9 cellular contexts compared by ENCODE assay signal in the genomic region with DNA sequence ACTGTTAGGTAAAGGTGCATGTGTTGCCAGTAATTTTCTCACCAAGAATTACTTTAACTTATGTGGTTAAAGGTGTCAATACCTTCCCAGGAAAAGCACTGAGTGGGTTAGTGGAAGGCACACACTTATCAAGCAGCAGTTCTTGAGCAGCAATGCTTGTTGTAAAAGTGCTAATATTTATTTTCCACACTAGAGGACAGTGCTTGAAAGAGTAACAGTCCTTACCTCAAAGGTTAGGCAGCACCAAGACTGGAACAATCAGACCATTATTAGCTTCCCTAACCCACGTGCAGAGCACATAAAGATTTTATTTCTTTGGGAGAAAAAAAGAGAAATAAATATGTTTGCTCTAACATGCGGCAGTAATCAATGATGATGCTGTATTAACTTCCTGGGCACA. TPM values are rescaled to one million over a fixed set of nuclear protein-coding genes. Genes with fewer than 3 reads are reported as not detected.
A peak's percentile ranks its signal among the peaks of the same experiment; 100 is the strongest.
DNase-seq lines count a peak whose midpoint lies in the region; ATAC-seq and TF ChIP-seq lines count a peak whose summit lies in the region.
"Had no signal": no experiment of that assay in that cellular context is flagged by ENCODE, and none has a peak within 500 bp of the region (broad histone marks: within the 10 kb centered on the region; RNA-seq: fewer than 3 reads in every experiment).

No MANE protein-coding gene starts in this region.

- peak; percentile 52; the same call in 2 of the 3 replicates for ATAC-seq in GM23338
- ATAC-seq in SK-N-SH treated with all-trans-retinoic acid at 6 μM for 48 hours, result peak; percentile 96
- ATAC-seq in HG03108 (IDR thresholded peaks at IDR 0.05; ENCODE audit: unreplicated experiment), result no peak
- no peak for ATAC-seq in GM21529 (IDR thresholded peaks at IDR 0.05; ENCODE audit: unreplicated experiment)
- no peak for ATAC-seq in left colon
- ATAC-seq: activated CD8-positive, alpha-beta T cell treated with anti-CD3 and anti-CD28 coated beads, Interleukin-2, amount 10 ng/mL, durations not matched to agents 7 days and 5 days had no signal

- no peaks in the 10 kb centered on the region for H3K27me3 Mint-ChIP-seq in GM23338 (ENCODE audit: insufficient read depth, low read depth, poor library complexity)

- 0 out of 3 replicates have a peak, but pooled peaks cover 3% of the 10 kb centered on the region for H3K4me1 Mint-ChIP-seq in GM23338

- H3K4me3 Mint-ChIP-seq in GM23338, result no peak overlapping the region
- H3K4me3 Mint-ChIP-seq: activated CD8-positive, alpha-beta T cell treated with anti-CD3 and anti-CD28 coated beads, Interleukin-2, amount 10 ng/mL, durations not matched to agents 7 days and 5 days had no signal

- no peak overlapping the region for H3K4me3 ChIP-seq in GM23338

- no peaks in the 10 kb centered on the region for H3K9me2 ChIP-seq in GM23338 (ENCODE audit: insufficient read depth)

- no peak overlapping the region; the same call in 1 of the 2 replicates for H2AFZ ChIP-seq in GM23338

- no peaks in the 10 kb centered on the region for H3K27me3 ChIP-seq in GM23338 (ENCODE audit: insufficient read depth)

- H3K36me3 ChIP-seq in GM23338 (ENCODE audit: insufficient read depth), result no peaks in the 10 kb centered on the region

- peak; percentile 12 to 56; a peak in 2 of 4 replicates for TF ChIP-seq CTCF in GM23338 (conservative IDR thresholded peaks at IDR 0.05; ENCODE audit: low read depth in 2 of 2)

- H4K20me1 ChIP-seq in GM23338 (replicated peaks; ENCODE audit: insufficient read depth), result no peaks in the 10 kb centered on the region

- no peak overlapping the region for H3K27ac Mint-ChIP-seq in GM23338
- H3K27ac Mint-ChIP-seq: activated CD8-positive, alpha-beta T cell treated with anti-CD3 and anti-CD28 coated beads, Interleukin-2, amount 10 ng/mL, durations not matched to agents 7 days and 5 days had no signal

- H3K4me1 ChIP-seq in GM23338 (ENCODE audit: insufficient read depth), result no peaks in the 10 kb centered on the region

- no peaks in the 10 kb centered on the region for H3K79me2 ChIP-seq in GM23338 (replicated peaks; ENCODE audit: insufficient read depth)

- H3K4me2 ChIP-seq in GM23338, result no peak overlapping the region

- DNase-seq in AG08395 (ENCODE audit: low spot score), result peak; percentile 45
- peak; percentile 17 for DNase-seq in GM23338 (ENCODE audit: low spot score)
- DNase-seq in iPS-NIHi7 (ENCODE audit: extremely low spot score), result peak; percentile 18
- no peak for DNase-seq in cortex of kidney (lab: John Stamatoyannopoulos, UW)
- DNase-seq in left colon, result no peak
- DNase-seq: activated CD8-positive, alpha-beta T cell treated with anti-CD3 and anti-CD28 coated beads, Interleukin-2, amount 10 ng/mL, durations not matched to agents 7 days and 5 days had no signal

- H3K36me3 Mint-ChIP-seq in GM23338 (ENCODE audit: low read depth), result peaks cover 4% of the 10 kb centered on the region; the same call in 2 of the 3 replicates

- H3K9me3 Mint-ChIP-seq in GM23338, result peaks cover 7% of the 10 kb centered on the region

- H3F3A ChIP-seq in GM23338 (replicated peaks; ENCODE audit: low read depth), result no peaks in the 10 kb centered on the region

- intact Hi-C loops in left colon (cut with DNase I, micrococcal nuclease), result no loop called here

- no peak overlapping the region for H3K27ac ChIP-seq in GM23338 (ENCODE audit: low read depth)

TF ChIP-seq in GM23338, 12 proteins besides CTCF, POLR2A, EP300 and RAD21:
- TF ChIP-seq STAT1 (IDR thresholded peaks at IDR 0.05; ENCODE audit: unreplicated experiment), result no peak
- no peak for TF ChIP-seq ZNF114 (CRISPR knock-in tag; IDR thresholded peaks at IDR 0.05)

TF ChIP-seq in SK-N-SH treated with all-trans-retinoic acid at 6 μM for 48 hours, 23 proteins besides CTCF, POLR2A, EP300 and RAD21:
- TF ChIP-seq ZC3H10 (CRISPR knock-in tag; IDR thresholded peaks at IDR 0.05), result no peak
- TF ChIP-seq ISL1 (CRISPR knock-in tag; IDR thresholded peaks at IDR 0.05), result no peak
- TF ChIP-seq ARNTL (CRISPR knock-in tag; IDR thresholded peaks at IDR 0.05; ENCODE audit: borderline replicate concordance, low read depth), result no peak
- TF ChIP-seq BACH2 (CRISPR knock-in tag; IDR thresholded peaks at IDR 0.05; ENCODE audit: borderline replicate concordance), result no peak
- TF ChIP-seq TCF4 (CRISPR knock-in tag; IDR thresholded peaks at IDR 0.05; ENCODE audit: borderline replicate concordance), result no peak
- TF ChIP-seq SNAI2 (CRISPR knock-in tag; IDR thresholded peaks at IDR 0.05), result no peak
- TF ChIP-seq, protein P1, sequence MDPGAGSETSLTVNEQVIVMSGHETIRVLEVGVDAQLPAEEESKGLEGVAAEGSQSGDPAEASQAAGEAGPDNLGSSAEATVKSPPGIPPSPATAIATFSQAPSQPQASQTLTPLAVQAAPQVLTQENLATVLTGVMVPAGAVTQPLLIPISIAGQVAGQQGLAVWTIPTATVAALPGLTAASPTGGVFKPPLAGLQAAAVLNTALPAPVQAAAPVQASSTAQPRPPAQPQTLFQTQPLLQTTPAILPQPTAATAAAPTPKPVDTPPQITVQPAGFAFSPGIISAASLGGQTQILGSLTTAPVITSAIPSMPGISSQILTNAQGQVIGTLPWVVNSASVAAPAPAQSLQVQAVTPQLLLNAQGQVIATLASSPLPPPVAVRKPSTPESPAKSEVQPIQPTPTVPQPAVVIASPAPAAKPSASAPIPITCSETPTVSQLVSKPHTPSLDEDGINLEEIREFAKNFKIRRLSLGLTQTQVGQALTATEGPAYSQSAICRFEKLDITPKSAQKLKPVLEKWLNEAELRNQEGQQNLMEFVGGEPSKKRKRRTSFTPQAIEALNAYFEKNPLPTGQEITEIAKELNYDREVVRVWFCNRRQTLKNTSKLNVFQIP (CRISPR knock-in tag; IDR thresholded peaks at IDR 0.05; ENCODE audit: borderline replicate concordance, low read depth), result no peak
- no peak for TF ChIP-seq OSR1 (CRISPR knock-in tag; IDR thresholded peaks at IDR 0.05)
- TF ChIP-seq, protein P2, sequence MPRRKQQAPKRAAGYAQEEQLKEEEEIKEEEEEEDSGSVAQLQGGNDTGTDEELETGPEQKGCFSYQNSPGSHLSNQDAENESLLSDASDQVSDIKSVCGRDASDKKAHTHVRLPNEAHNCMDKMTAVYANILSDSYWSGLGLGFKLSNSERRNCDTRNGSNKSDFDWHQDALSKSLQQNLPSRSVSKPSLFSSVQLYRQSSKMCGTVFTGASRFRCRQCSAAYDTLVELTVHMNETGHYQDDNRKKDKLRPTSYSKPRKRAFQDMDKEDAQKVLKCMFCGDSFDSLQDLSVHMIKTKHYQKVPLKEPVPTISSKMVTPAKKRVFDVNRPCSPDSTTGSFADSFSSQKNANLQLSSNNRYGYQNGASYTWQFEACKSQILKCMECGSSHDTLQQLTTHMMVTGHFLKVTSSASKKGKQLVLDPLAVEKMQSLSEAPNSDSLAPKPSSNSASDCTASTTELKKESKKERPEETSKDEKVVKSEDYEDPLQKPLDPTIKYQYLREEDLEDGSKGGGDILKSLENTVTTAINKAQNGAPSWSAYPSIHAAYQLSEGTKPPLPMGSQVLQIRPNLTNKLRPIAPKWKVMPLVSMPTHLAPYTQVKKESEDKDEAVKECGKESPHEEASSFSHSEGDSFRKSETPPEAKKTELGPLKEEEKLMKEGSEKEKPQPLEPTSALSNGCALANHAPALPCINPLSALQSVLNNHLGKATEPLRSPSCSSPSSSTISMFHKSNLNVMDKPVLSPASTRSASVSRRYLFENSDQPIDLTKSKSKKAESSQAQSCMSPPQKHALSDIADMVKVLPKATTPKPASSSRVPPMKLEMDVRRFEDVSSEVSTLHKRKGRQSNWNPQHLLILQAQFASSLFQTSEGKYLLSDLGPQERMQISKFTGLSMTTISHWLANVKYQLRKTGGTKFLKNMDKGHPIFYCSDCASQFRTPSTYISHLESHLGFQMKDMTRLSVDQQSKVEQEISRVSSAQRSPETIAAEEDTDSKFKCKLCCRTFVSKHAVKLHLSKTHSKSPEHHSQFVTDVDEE (CRISPR knock-in tag; IDR thresholded peaks at IDR 0.05), result no peak
- TF ChIP-seq ZFP3 (CRISPR knock-in tag; IDR thresholded peaks at IDR 0.05), result no peak
- no peak for TF ChIP-seq CSDC2 (CRISPR knock-in tag; IDR thresholded peaks at IDR 0.05)
- no peak for TF ChIP-seq ZFP30 (CRISPR knock-in tag; IDR thresholded peaks at IDR 0.05)
- TF ChIP-seq, protein P3, sequence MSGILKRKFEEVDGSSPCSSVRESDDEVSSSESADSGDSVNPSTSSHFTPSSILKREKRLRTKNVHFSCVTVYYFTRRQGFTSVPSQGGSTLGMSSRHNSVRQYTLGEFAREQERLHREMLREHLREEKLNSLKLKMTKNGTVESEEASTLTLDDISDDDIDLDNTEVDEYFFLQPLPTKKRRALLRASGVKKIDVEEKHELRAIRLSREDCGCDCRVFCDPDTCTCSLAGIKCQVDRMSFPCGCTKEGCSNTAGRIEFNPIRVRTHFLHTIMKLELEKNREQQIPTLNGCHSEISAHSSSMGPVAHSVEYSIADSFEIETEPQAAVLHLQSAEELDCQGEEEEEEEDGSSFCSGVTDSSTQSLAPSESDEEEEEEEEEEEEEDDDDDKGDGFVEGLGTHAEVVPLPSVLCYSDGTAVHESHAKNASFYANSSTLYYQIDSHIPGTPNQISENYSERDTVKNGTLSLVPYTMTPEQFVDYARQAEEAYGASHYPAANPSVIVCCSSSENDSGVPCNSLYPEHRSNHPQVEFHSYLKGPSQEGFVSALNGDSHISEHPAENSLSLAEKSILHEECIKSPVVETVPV (CRISPR knock-in tag; IDR thresholded peaks at IDR 0.05), result no peak
- TF ChIP-seq GLIS3 (CRISPR knock-in tag; IDR thresholded peaks at IDR 0.05), result no peak
- TF ChIP-seq RARB (CRISPR knock-in tag; IDR thresholded peaks at IDR 0.05), result no peak
- no peak for TF ChIP-seq ESRRG (CRISPR knock-in tag; IDR thresholded peaks at IDR 0.05)

RNA-seq across cellular contexts. Expression of a gene that starts 48.8 kb away (rescaled TPM):
- total RNA-seq in GM23338 (2014; rRNA removed; shearing (Covaris generic)), result 37.4 and 55.7 TPM in 2 replicates
- 113 and 120 TPM in 2 replicates for polyA plus RNA-seq in GM23338 (2016; fragmentation: Nextera tagmentation; extraction: Ambion mirVana)
- 10 to 100 TPM; 31.4 to 32.0 TPM for total RNA-seq in left colon

Comparison
In these comparisons a context has a peak if more than half of its experiments do, and no peak if none do; other contexts are left out.
1. DNase-seq: peak in AG08395 (single experiment), GM23338 (single experiment) and iPS-NIHi7 (single experiment); none in cortex of kidney (single experiment) and left colon (0 of 2).
2. ATAC-seq: peak in GM23338 (single experiment) and SK-N-SH treated with all-trans-retinoic acid at 6 μM for 48 hours (single experiment); none in HG03108 (single experiment), GM21529 (single experiment) and left colon (single experiment).